ENCODE assay signal across 1 cellular context in genomic region chr4:108172780-108173598, GRCh38.
TF ChIP-seq lines count a peak whose summit lies in the region.

No MANE protein-coding gene starts in this region.

TF ChIP-seq in K562, 482 proteins besides CTCF, POLR2A, EP300 and RAD21 (continued from another document and continues in another):
- TF ChIP-seq AFF4 (CRISPR knock-in tag; IDR thresholded peaks at IDR 0.05) (no peak), MXD1 (CRISPR knock-in tag; IDR thresholded peaks at IDR 0.05; ENCODE audit: borderline replicate concordance, poor library complexity, severe bottlenecking) (no peak), ZNF239 (CRISPR knock-in tag; IDR thresholded peaks at IDR 0.05) (no peak), KDM5B (IDR thresholded peaks at IDR 0.05; ENCODE audit: insufficient replicate concordance, low read depth, low read length) (peak; percentile 69), E4F1 (CRISPR knock-in tag; IDR thresholded peaks at IDR 0.05; ENCODE audit: borderline replicate concordance) (no peak), SPI1 (IDR thresholded peaks at IDR 0.05; ENCODE audit: borderline replicate concordance, low read depth, low read length) (no peak), HEY1 (CRISPR knock-in tag; IDR thresholded peaks at IDR 0.05; ENCODE audit: borderline replicate concordance) (no peak), FOXJ2 (tag; IDR thresholded peaks at IDR 0.05) (no peak), PHTF2 (CRISPR knock-in tag; IDR thresholded peaks at IDR 0.05) (no peak), KLF1 (tag; IDR thresholded peaks at IDR 0.05) (no peak), SFPQ (IDR thresholded peaks at IDR 0.05; ENCODE audit: low read depth, low read length) (no peak), ARID1B (IDR thresholded peaks at IDR 0.05) (no peak), ZNF212 (CRISPR knock-in tag; IDR thresholded peaks at IDR 0.05) (no peak), PYGO2 (tag; IDR thresholded peaks at IDR 0.05) (no peak), ATF4 (CRISPR knock-in tag; IDR thresholded peaks at IDR 0.05) (0 out of 2 replicates have a peak, but pooled peaks have one; percentile 28), ZBTB7A (IDR thresholded peaks at IDR 0.05; ENCODE audit: borderline replicate concordance, control insufficient read depth, low read depth, low read length) (peak; percentile 62; the same call in 1 of the 2 replicates), DLX4 (CRISPR knock-in tag; IDR thresholded peaks at IDR 0.05) (no peak), MEF2A (IDR thresholded peaks at IDR 0.05; ENCODE audit: control insufficient read depth, low read depth, low read length) (no peak), TAF9B (IDR thresholded peaks at IDR 0.05; ENCODE audit: partially characterized antibody) (no peak), HNRNPK (IDR thresholded peaks at IDR 0.05; ENCODE audit: low read depth, low read length, poor library complexity, severe bottlenecking) (no peak), ARHGAP35 (IDR thresholded peaks at IDR 0.05; ENCODE audit: partially characterized antibody) (no peak), FIP1L1 (IDR thresholded peaks at IDR 0.05; ENCODE audit: low read depth, low read length, poor library complexity, severe bottlenecking) (peak; percentile 34), ZNF512 (tag; IDR thresholded peaks at IDR 0.05) (no peak), ZNF696 (CRISPR knock-in tag; conservative IDR thresholded peaks at IDR 0.05) (no peak), SMC3 (conservative IDR thresholded peaks at IDR 0.05; ENCODE audit: insufficient read depth, low read depth, low read length) (no peak), ZNF57 (CRISPR knock-in tag; IDR thresholded peaks at IDR 0.05) (no peak), ARID2 (IDR thresholded peaks at IDR 0.05) (no peak), ELK1 (CRISPR knock-in tag; IDR thresholded peaks at IDR 0.05) (no peak), GTF2A2 (tag; IDR thresholded peaks at IDR 0.05) (no peak), CREM (IDR thresholded peaks at IDR 0.05; ENCODE audit: low read depth) (no peak), CHD1 (IDR thresholded peaks at IDR 0.05; ENCODE audit: low read length) (no peak), PRDM10 (IDR thresholded peaks at IDR 0.05; ENCODE audit: partially characterized antibody) (no peak), SIN3A (IDR thresholded peaks at IDR 0.05; ENCODE audit: borderline replicate concordance in 2 of 2, control insufficient read depth in 1 of 2, low read depth in 2 of 2, low read length in 2 of 2) (no peak), ZNF165 (CRISPR knock-in tag; IDR thresholded peaks at IDR 0.05; ENCODE audit: borderline replicate concordance) (no peak), E2F4 (CRISPR knock-in tag; IDR thresholded peaks at IDR 0.05; ENCODE audit: low read depth) (no peak), ZNF444 (CRISPR knock-in tag; IDR thresholded peaks at IDR 0.05) (no peak), MAZ (CRISPR knock-in tag; conservative IDR thresholded peaks at IDR 0.05 in 1 of 2, IDR thresholded peaks at IDR 0.05 in 1 of 2) (peak in 1 of 2 experiments; percentile 79; a peak in 2 of 4 replicates), XRCC4 (IDR thresholded peaks at IDR 0.05; ENCODE audit: extremely low read depth, insufficient read depth, insufficient read length) (no peak), SMAD4 (CRISPR knock-in tag; conservative IDR thresholded peaks at IDR 0.05) (no peak), STAT5B (CRISPR knock-in tag; IDR thresholded peaks at IDR 0.05) (no peak), CBX5 (IDR thresholded peaks at IDR 0.05; ENCODE audit: borderline replicate concordance, low read depth) (no peak), DACH1 (IDR thresholded peaks at IDR 0.05; ENCODE audit: partially characterized antibody) (peak; percentile 15), HDAC1 (IDR thresholded peaks at IDR 0.05) (no peak), NR2C2 (CRISPR knock-in tag; IDR thresholded peaks at IDR 0.05) (no peak), NR2C2 (tag; IDR thresholded peaks at IDR 0.05) (peak; percentile 95), SIRT6 (IDR thresholded peaks at IDR 0.05; ENCODE audit: low read depth, low read length) (no peak), NUFIP1 (IDR thresholded peaks at IDR 0.05; ENCODE audit: partially characterized antibody) (no peak), CCNT2 (IDR thresholded peaks at IDR 0.05; ENCODE audit: borderline replicate concordance, extremely low read depth, insufficient read length, low read depth, low read length) (peak; percentile 78), TARDBP (IDR thresholded peaks at IDR 0.05) (0 out of 2 replicates have a peak, but pooled peaks have one; percentile 29), NFIX (CRISPR knock-in tag; IDR thresholded peaks at IDR 0.05; ENCODE audit: low read depth) (no peak), ZNF436 (CRISPR knock-in tag; IDR thresholded peaks at IDR 0.05) (no peak), LCOR (CRISPR knock-in tag; IDR thresholded peaks at IDR 0.05) (no peak)
